In the genomic region with DNA sequence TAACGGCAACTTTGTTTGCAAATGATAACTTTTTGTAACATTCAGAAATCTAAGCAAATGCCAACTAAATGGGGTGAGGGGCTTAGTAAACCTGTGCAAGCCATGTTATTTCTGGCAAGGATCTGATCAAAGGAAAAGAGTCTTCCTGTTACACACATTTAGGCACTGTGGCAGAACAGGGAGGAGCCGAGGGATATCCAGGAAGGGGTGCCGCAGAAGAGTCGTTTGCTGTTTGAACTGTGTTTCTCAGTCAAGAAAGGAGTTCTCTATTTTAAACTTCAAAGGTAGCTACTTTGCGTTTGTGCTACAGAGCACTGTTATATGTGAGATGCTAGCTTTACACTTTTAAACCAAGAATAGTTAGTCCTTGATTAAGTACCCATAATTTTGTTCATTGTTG, we compare ENCODE assay signal across 1 cellular context.
TF ChIP-seq lines count a peak whose summit lies in the region.

No MANE protein-coding gene starts in this region.

TF ChIP-seq in HepG2, 621 proteins besides CTCF, POLR2A, EP300 and RAD21 (continued from another document):
- TF ChIP-seq, protein P1, sequence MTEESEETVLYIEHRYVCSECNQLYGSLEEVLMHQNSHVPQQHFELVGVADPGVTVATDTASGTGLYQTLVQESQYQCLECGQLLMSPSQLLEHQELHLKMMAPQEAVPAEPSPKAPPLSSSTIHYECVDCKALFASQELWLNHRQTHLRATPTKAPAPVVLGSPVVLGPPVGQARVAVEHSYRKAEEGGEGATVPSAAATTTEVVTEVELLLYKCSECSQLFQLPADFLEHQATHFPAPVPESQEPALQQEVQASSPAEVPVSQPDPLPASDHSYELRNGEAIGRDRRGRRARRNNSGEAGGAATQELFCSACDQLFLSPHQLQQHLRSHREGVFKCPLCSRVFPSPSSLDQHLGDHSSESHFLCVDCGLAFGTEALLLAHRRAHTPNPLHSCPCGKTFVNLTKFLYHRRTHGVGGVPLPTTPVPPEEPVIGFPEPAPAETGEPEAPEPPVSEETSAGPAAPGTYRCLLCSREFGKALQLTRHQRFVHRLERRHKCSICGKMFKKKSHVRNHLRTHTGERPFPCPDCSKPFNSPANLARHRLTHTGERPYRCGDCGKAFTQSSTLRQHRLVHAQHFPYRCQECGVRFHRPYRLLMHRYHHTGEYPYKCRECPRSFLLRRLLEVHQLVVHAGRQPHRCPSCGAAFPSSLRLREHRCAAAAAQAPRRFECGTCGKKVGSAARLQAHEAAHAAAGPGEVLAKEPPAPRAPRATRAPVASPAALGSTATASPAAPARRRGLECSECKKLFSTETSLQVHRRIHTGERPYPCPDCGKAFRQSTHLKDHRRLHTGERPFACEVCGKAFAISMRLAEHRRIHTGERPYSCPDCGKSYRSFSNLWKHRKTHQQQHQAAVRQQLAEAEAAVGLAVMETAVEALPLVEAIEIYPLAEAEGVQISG (CRISPR knock-in tag; IDR thresholded peaks at IDR 0.05): no peak
- TF ChIP-seq ZSCAN25 (CRISPR knock-in tag; IDR thresholded peaks at IDR 0.05) (no peak), AGO1 (IDR thresholded peaks at IDR 0.05; ENCODE audit: low read depth, low read length, poor library complexity, severe bottlenecking) (no peak), ZNF530 (CRISPR knock-in tag; IDR thresholded peaks at IDR 0.05; ENCODE audit: low read depth) (no peak), NR2F1 (CRISPR knock-in tag; IDR thresholded peaks at IDR 0.05) (no peak), ZNF317 (CRISPR knock-in tag; IDR thresholded peaks at IDR 0.05) (no peak), SMAD9 (CRISPR knock-in tag; IDR thresholded peaks at IDR 0.05) (no peak), RXRA (CRISPR knock-in tag; IDR thresholded peaks at IDR 0.05) (no peak), ZNF678 (CRISPR knock-in tag; IDR thresholded peaks at IDR 0.05) (no peak), SNAI1 (CRISPR knock-in tag; IDR thresholded peaks at IDR 0.05; ENCODE audit: borderline replicate concordance) (no peak), TCF7L2 (IDR thresholded peaks at IDR 0.05; ENCODE audit: low read depth, low read length) (no peak)
- TF ChIP-seq, protein P2, sequence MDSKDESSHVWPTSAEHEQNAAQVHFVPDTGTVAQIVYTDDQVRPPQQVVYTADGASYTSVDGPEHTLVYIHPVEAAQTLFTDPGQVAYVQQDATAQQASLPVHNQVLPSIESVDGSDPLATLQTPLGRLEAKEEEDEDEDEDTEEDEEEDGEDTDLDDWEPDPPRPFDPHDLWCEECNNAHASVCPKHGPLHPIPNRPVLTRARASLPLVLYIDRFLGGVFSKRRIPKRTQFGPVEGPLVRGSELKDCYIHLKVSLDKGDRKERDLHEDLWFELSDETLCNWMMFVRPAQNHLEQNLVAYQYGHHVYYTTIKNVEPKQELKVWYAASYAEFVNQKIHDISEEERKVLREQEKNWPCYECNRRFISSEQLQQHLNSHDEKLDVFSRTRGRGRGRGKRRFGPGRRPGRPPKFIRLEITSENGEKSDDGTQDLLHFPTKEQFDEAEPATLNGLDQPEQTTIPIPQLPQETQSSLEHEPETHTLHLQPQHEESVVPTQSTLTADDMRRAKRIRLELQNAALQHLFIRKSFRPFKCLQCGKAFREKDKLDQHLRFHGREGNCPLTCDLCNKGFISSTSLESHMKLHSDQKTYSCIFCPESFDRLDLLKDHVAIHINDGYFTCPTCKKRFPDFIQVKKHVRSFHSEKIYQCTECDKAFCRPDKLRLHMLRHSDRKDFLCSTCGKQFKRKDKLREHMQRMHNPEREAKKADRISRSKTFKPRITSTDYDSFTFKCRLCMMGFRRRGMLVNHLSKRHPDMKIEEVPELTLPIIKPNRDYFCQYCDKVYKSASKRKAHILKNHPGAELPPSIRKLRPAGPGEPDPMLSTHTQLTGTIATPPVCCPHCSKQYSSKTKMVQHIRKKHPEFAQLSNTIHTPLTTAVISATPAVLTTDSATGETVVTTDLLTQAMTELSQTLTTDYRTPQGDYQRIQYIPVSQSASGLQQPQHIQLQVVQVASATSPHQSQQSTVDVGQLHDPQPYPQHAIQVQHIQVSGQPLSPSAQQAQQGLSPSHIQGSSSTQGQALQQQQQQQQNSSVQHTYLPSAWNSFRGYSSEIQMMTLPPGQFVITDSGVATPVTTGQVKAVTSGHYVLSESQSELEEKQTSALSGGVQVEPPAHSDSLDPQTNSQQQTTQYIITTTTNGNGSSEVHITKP (CRISPR knock-in tag; IDR thresholded peaks at IDR 0.05; ENCODE audit: low read depth): no peak
- TF ChIP-seq, protein P3, sequence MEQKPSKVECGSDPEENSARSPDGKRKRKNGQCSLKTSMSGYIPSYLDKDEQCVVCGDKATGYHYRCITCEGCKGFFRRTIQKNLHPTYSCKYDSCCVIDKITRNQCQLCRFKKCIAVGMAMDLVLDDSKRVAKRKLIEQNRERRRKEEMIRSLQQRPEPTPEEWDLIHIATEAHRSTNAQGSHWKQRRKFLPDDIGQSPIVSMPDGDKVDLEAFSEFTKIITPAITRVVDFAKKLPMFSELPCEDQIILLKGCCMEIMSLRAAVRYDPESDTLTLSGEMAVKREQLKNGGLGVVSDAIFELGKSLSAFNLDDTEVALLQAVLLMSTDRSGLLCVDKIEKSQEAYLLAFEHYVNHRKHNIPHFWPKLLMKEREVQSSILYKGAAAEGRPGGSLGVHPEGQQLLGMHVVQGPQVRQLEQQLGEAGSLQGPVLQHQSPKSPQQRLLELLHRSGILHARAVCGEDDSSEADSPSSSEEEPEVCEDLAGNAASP (CRISPR knock-in tag; IDR thresholded peaks at IDR 0.05; ENCODE audit: borderline replicate concordance): no peak
- TF ChIP-seq, protein P4, sequence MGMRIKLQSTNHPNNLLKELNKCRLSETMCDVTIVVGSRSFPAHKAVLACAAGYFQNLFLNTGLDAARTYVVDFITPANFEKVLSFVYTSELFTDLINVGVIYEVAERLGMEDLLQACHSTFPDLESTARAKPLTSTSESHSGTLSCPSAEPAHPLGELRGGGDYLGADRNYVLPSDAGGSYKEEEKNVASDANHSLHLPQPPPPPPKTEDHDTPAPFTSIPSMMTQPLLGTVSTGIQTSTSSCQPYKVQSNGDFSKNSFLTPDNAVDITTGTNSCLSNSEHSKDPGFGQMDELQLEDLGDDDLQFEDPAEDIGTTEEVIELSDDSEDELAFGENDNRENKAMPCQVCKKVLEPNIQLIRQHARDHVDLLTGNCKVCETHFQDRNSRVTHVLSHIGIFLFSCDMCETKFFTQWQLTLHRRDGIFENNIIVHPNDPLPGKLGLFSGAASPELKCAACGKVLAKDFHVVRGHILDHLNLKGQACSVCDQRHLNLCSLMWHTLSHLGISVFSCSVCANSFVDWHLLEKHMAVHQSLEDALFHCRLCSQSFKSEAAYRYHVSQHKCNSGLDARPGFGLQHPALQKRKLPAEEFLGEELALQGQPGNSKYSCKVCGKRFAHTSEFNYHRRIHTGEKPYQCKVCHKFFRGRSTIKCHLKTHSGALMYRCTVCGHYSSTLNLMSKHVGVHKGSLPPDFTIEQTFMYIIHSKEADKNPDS (CRISPR knock-in tag; IDR thresholded peaks at IDR 0.05): no peak
TF ChIP-seq in HepG2: peak in this region for 0.
